In genomic region chr12:57160741-57161140, GRCh38 we compare ENCODE assay signal across 18 cellular contexts. TPM values are rescaled to one million over a fixed set of nuclear protein-coding genes. Genes with fewer than 3 reads are reported as not detected.
DNase-seq lines count a peak whose midpoint lies in the region; ATAC-seq, FAIRE-seq and TF ChIP-seq lines count a peak whose summit lies in the region.
"Had no signal": no experiment of that assay in that cellular context is flagged by ENCODE, and none has a peak within 500 bp of the region (broad histone marks: within the 10 kb centered on the region; RNA-seq: fewer than 3 reads in every experiment).

No MANE protein-coding gene starts in this region.

- H3K79me1 ChIP-seq in H1 (ENCODE audit: low read depth, low read length): no peaks in the 10 kb centered on the region

- H3K23me2 ChIP-seq in H1 (ENCODE audit: low read depth, low read length): no peaks in the 10 kb centered on the region

- H3K27ac Mint-ChIP-seq in stimulated activated effector memory CD8-positive, alpha-beta T cell treated with anti-CD3 and anti-CD28 coated beads, Interleukin-12 subunit alpha, Interleukin-12 subunit beta, amount 100 ng/mL, for 72 hours: peak overlapping the region; percentile 45
- H3K27ac Mint-ChIP-seq: CD4-positive, alpha-beta memory T cell; GM23338 had no signal

- no peaks in the 10 kb centered on the region for H3K9me2 ChIP-seq in GM23248 (ENCODE audit: insufficient read depth)

- no peaks in the 10 kb centered on the region for H3K9me3 Mint-ChIP-seq in stimulated activated effector memory CD8-positive, alpha-beta T cell treated with anti-CD3 and anti-CD28 coated beads, Interleukin-12 subunit alpha, Interleukin-12 subunit beta, amount 100 ng/mL, for 72 hours
- H3K9me3 Mint-ChIP-seq: CD4-positive, alpha-beta memory T cell; GM23338; H9 had no signal

- H4K20me1 ChIP-seq in GM23248 (ENCODE audit: insufficient read depth) (no peaks in the 10 kb centered on the region), H1 (replicated peaks in 1 of 2; ENCODE audit: control insufficient read depth in 1 of 2, insufficient read depth in 2 of 2, low read length in 2 of 2) (peaks cover 3 to 19% of the 10 kb centered on the region in 2 experiments)

- H3K36me3 ChIP-seq in GM23248 (ENCODE audit: low read depth) (peaks cover 76% of the 10 kb centered on the region), H1 (ENCODE audit: control insufficient read depth in 2 of 4, insufficient read depth in 4 of 4, low read length in 3 of 4) (peaks cover 41 to 96% (median 74%) of the 10 kb centered on the region in 4 experiments; a peak in 7 of 8 replicates), upper lobe of right lung (peaks cover 96% of the 10 kb centered on the region)
- H3K36me3 ChIP-seq: BE2C had no signal

- H2AFZ ChIP-seq in GM23248 (no peak overlapping the region), H1 (ENCODE audit: low read length) (no peak overlapping the region)
- H2AFZ ChIP-seq: GM23338 had no signal

- no peak for TF ChIP-seq CTCF in RWPE1 (conservative IDR thresholded peaks at IDR 0.05; ENCODE audit: low read depth)
- TF ChIP-seq CTCF in H1 (IDR thresholded peaks at IDR 0.05; ENCODE audit: control extremely low read depth in 1 of 3, insufficient read depth in 1 of 3, low read depth in 1 of 3, low read length in 3 of 3): no peak
- no peak for TF ChIP-seq CTCF in upper lobe of right lung (IDR thresholded peaks at IDR 0.05)

- no peak for TF ChIP-seq RAD21 in H1 (IDR thresholded peaks at IDR 0.05 in 1 of 2, conservative IDR thresholded peaks at IDR 0.05 in 1 of 2; ENCODE audit: low read depth in 2 of 2, low read length in 2 of 2)

- H2BK15ac ChIP-seq in H1 (ENCODE audit: low read length): no peak overlapping the region

- no peak overlapping the region for H3K14ac ChIP-seq in H1 (ENCODE audit: insufficient read length)

- peaks cover 18% of the 10 kb centered on the region for H3K4me1 ChIP-seq in GM23248 (ENCODE audit: insufficient read depth)
- H3K4me1 ChIP-seq in H1 (replicated peaks in 1 of 4; ENCODE audit: control insufficient read depth in 3 of 4, insufficient read depth in 4 of 4, low read length in 3 of 4): no peaks in the 10 kb centered on the region
- H3K4me1 ChIP-seq in upper lobe of right lung: peaks cover 12% of the 10 kb centered on the region

- no peak overlapping the region for H2BK12ac ChIP-seq in H1 (ENCODE audit: low read depth, low read length)

- POLR2A ChIA-PET in RWPE1 (lab: Yijun Ruan, JAX; ENCODE audit: low non-redundant PET): no interaction called here
- POLR2A ChIA-PET in H1 (lab: Charles Lee; ENCODE audit: partially characterized antibody): interaction anchor here (0.7 to 10.8 kb wide), 7 partner anchors 8 to 576 kb away, joined by 3 to 75 read pairs (median 6); no protein-coding TSS in a partner anchor

- no peak overlapping the region; the same call in 1 of the 2 replicates for H2BK5ac ChIP-seq in H1 (ENCODE audit: low read depth, low read length)

- H2BK20ac ChIP-seq in H1 (ENCODE audit: low read length): no peak overlapping the region

- H3K36me3 Mint-ChIP-seq in stimulated activated effector memory CD8-positive, alpha-beta T cell treated with anti-CD3 and anti-CD28 coated beads, Interleukin-12 subunit alpha, Interleukin-12 subunit beta, amount 100 ng/mL, for 72 hours: no peaks in the 10 kb centered on the region

- H3K4me3 Mint-ChIP-seq in stimulated activated effector memory CD8-positive, alpha-beta T cell treated with anti-CD3 and anti-CD28 coated beads, Interleukin-12 subunit alpha, Interleukin-12 subunit beta, amount 100 ng/mL, for 72 hours: no peak overlapping the region
- H3K4me3 Mint-ChIP-seq: CD4-positive, alpha-beta memory T cell; GM23338; H9 had no signal

- peak; percentile 9 for ATAC-seq in stimulated activated effector memory CD8-positive, alpha-beta T cell treated with anti-CD3 and anti-CD28 coated beads, Interleukin-12 subunit alpha, Interleukin-12 subunit beta, amount 100 ng/mL, for 72 hours
- no peak for ATAC-seq in upper lobe of right lung
- ATAC-seq in GM19324 (IDR thresholded peaks at IDR 0.05; ENCODE audit: low FRiP score, unreplicated experiment): no peak
- ATAC-seq: GM23338, HepG2 had no signal

- in situ Hi-C loops in GM23248 (cut with MboI): no loop called here

- H3K79me2 ChIP-seq in GM23248 (ENCODE audit: insufficient read depth): peaks cover 94% of the 10 kb centered on the region
- no peaks in the 10 kb centered on the region for H3K79me2 ChIP-seq in H1 (ENCODE audit: control insufficient read depth in 1 of 2, insufficient read depth in 2 of 2, low read length in 2 of 2)

- no peak overlapping the region for H3K9ac ChIP-seq in GM23248
- no peak overlapping the region for H3K9ac ChIP-seq in H1 (replicated peaks in 1 of 4; ENCODE audit: extremely low read depth in 1 of 4, low read depth in 3 of 4, low read length in 3 of 4)

- H3F3A ChIP-seq in GM23248 (ENCODE audit: insufficient read depth): peaks cover 76% of the 10 kb centered on the region

- H2BK120ac ChIP-seq in H1 (replicated peaks; ENCODE audit: low read depth, low read length): no peak overlapping the region

- peak overlapping the region; percentile 19; the same call in 1 of the 2 replicates for H4K8ac ChIP-seq in H1 (ENCODE audit: extremely low read depth, insufficient read depth, low read length)

- H3K27me3 ChIP-seq in GM23248 (replicated peaks; ENCODE audit: insufficient read depth) (no peaks in the 10 kb centered on the region), H1 (replicated peaks in 1 of 4; ENCODE audit: control insufficient read depth in 3 of 4, extremely low read depth in 1 of 4, insufficient read depth in 3 of 4, low read length in 3 of 4) (no peaks in the 10 kb centered on the region), upper lobe of right lung (no peaks in the 10 kb centered on the region)
- H3K27me3 ChIP-seq: BE2C had no signal

- H3K4me3 ChIP-seq in GM23248 (no peak overlapping the region), H1 (ENCODE audit: extremely low read depth in 1 of 4, insufficient read depth in 2 of 4, low read depth in 3 of 4, low read length in 4 of 4) (no peak overlapping the region), upper lobe of right lung (no peak overlapping the region)
- H3K4me3 ChIP-seq: GM23338 had no signal

- TF ChIP-seq EP300 in H1 (IDR thresholded peaks at IDR 0.05; ENCODE audit: borderline replicate concordance in 1 of 2, low read depth in 2 of 2, low read length in 2 of 2): no peak

- H3K9me3 ChIP-seq in GM23248 (ENCODE audit: low read depth) (no peaks in the 10 kb centered on the region), H1 (ENCODE audit: insufficient read depth in 2 of 2, low read depth in 1 of 2, low read length in 1 of 2) (no peaks in the 10 kb centered on the region), upper lobe of right lung (no peaks in the 10 kb centered on the region)
- H3K9me3 ChIP-seq: BE2C had no signal

- H3K18ac ChIP-seq in H1 (ENCODE audit: extremely low read depth, low read length): no peak overlapping the region

- no peak overlapping the region for H3K4me2 ChIP-seq in GM23248 (ENCODE audit: unreplicated experiment)
- H3K4me2 ChIP-seq in H1 (ENCODE audit: insufficient read depth in 1 of 2, low read depth in 2 of 2, low read length in 2 of 2): no peak overlapping the region
- H3K4me2 ChIP-seq: GM23338 had no signal

- no peak overlapping the region for H3K56ac ChIP-seq in H1 (replicated peaks; ENCODE audit: insufficient read length, low read depth, low read length)

- H3K27ac ChIP-seq in GM23248 (peak overlapping the region; percentile 48; the same call in 1 of the 2 replicates), RWPE1 (peak overlapping the region; percentile 3; the same call in 1 of the 2 replicates), H1 (ENCODE audit: low read depth, low read length) (no peak overlapping the region), upper lobe of right lung (no peak overlapping the region)
- H3K27ac ChIP-seq: C4-2B had no signal

- H2AK5ac ChIP-seq in H1 (ENCODE audit: low read depth, low read length): no peak overlapping the region

- TF ChIP-seq POLR2A in H1 (IDR thresholded peaks at IDR 0.05; ENCODE audit: control extremely low read depth in 1 of 2, low read depth in 2 of 2, low read length in 2 of 2): no peak

- no peak for FAIRE-seq in H1 (lab: Jason Lieb, UNC)
- FAIRE-seq: A204.1, D721Med, HepG2, HTR-8/SVneo had no signal

- no peak overlapping the region for H3K4ac ChIP-seq in H1 (replicated peaks; ENCODE audit: insufficient read length, low read depth, low read length)

- 80 to 85% methylated on average over 12 to 14 of the region's 14 CpGs for WGBS in GM23248 (ENCODE audit: low coverage in 1 of 2, low lambda C conversion rate in 2 of 2, missing lambda C conversion rate in 2 of 2), 2 experiments
- 89% methylated on average over 12 of the region's 14 CpGs; no CpG with 5 or more reads in 1 of the 2 experiments for WGBS in H1 (ENCODE audit: extremely low coverage in 1 of 2, insufficient coverage in 1 of 2, insufficient read length in 1 of 2, insufficient replicate concordance in 2 of 2, low coverage in 1 of 2, low lambda C conversion rate in 2 of 2, missing lambda C conversion rate in 1 of 2), 2 experiments

- intact Hi-C loops in upper lobe of right lung (cut with DNase I): no loop called here

- no peak overlapping the region for H4K91ac ChIP-seq in H1 (replicated peaks; ENCODE audit: insufficient read length, low read length)

- H4K5ac ChIP-seq in H1 (ENCODE audit: insufficient read length, low read depth, low read length): no peak overlapping the region

- no peak for DNase-seq in GM23248
- no peak for DNase-seq in RWPE1 (ENCODE audit: low spot score)
- no peak for DNase-seq in H1 (ENCODE audit: low read depth in 1 of 2, low spot score in 2 of 2)
- DNase-seq in stimulated activated effector memory CD8-positive, alpha-beta T cell treated with anti-CD3 and anti-CD28 coated beads, Interleukin-12 subunit alpha, Interleukin-12 subunit beta, amount 100 ng/mL, for 72 hours (ENCODE audit: low spot score in 2 of 2): no peak
- DNase-seq in D341Med (ENCODE audit: low spot score): no peak
- no peak for DNase-seq in upper lobe of right lung
- DNase-seq: BE2C; CD4-positive, alpha-beta memory T cell; DND-41; GDM1; H9 had no signal

- peaks cover 11% of the 10 kb centered on the region for H3K4me1 Mint-ChIP-seq in stimulated activated effector memory CD8-positive, alpha-beta T cell treated with anti-CD3 and anti-CD28 coated beads, Interleukin-12 subunit alpha, Interleukin-12 subunit beta, amount 100 ng/mL, for 72 hours
- H3K4me1 Mint-ChIP-seq: GM23338, H9 had no signal

- no peak overlapping the region for H3K23ac ChIP-seq in H1 (ENCODE audit: insufficient read length)

- CTCF ChIA-PET in RWPE1 (lab: Yijun Ruan, JAX): interaction anchor here (0.7 kb wide), 1 partner anchor 9 kb away, joined by 3 read pairs; no protein-coding TSS in a partner anchor
- CTCF ChIA-PET in H1 (lab: Charles Lee; ENCODE audit: partially characterized antibody): interaction anchor here (1.1 to 10.6 kb wide), 7 partner anchors 11 to 50 kb away, joined by 3 to 150 read pairs (median 4); no protein-coding TSS in a partner anchor

RNA-seq across cellular contexts. Expression of gene LRP1-AS, which starts 13.3 kb away (rescaled TPM):
- total RNA-seq in GM23248 (2014; rRNA removed; shearing (Covaris generic)): not detected in 2 replicates
- polyA plus RNA-seq in GM23248 (2016; fragmentation: Nextera tagmentation; extraction: Ambion mirVana) (0.60 TPM in 1 of 2 replicates, not detected in the other), H1 (2011; rRNA removed) (not detected in 2 replicates)
- not detected in 2 replicates for total RNA-seq in H1 (2021; fragmentation: NEBNext Ultra II Directional; extraction: Animal tissue kit (Norgen Biotek cat#: 25700))
- not detected for polyA plus RNA-seq in H1 (2011; cell fraction: cytosol; rRNA removed)
- not detected for polyA plus RNA-seq in H1 (2011; cell fraction: nucleus; rRNA removed)
- polyA plus RNA-seq in H1 (2012, experiment 1 of 2): not detected in 4 replicates
- polyA plus RNA-seq in H1 (2012, experiment 2 of 2): not detected
- not detected for polyA plus RNA-seq in H1 (2013, experiment 1 of 2)
- polyA plus RNA-seq in H1 (2013, experiment 2 of 2): not detected
- not detected in 2 replicates for polyA minus RNA-seq in H1 (2011; rRNA and poly(A)+ RNA removed)
- not detected for polyA minus RNA-seq in H1 (2011; cell fraction: cytosol; rRNA and poly(A)+ RNA removed)
- not detected for polyA minus RNA-seq in H1 (2011; cell fraction: nucleus; rRNA and poly(A)+ RNA removed)
- total RNA-seq in upper lobe of right lung: not detected
- total RNA-seq: CD4-positive, alpha-beta memory T cell; GM23338; H9; HepG2 had no signal
- polyA plus RNA-seq: CD4-positive, alpha-beta memory T cell had no signal

RNA-seq across cellular contexts. Expression of gene LRP1, which starts 32.5 kb away (rescaled TPM):
- 257 and 296 TPM in 2 replicates for total RNA-seq in GM23248 (2014; rRNA removed; shearing (Covaris generic))
- polyA plus RNA-seq in GM23248 (2016; fragmentation: Nextera tagmentation; extraction: Ambion mirVana) (161 and 166 TPM in 2 replicates), H1 (2011; rRNA removed) (35.3 and 59.0 TPM in 2 replicates)
- 92.5 and 99.1 TPM in 2 replicates for total RNA-seq in H1 (2021; fragmentation: NEBNext Ultra II Directional; extraction: Animal tissue kit (Norgen Biotek cat#: 25700))
- polyA plus RNA-seq in H1 (2011; cell fraction: cytosol; rRNA removed): 32.8 TPM
- 168 TPM for polyA plus RNA-seq in H1 (2011; cell fraction: nucleus; rRNA removed)
- polyA plus RNA-seq in H1 (2012, experiment 1 of 2): 61.6 to 121 TPM (median 97.9 TPM) in 4 replicates
- polyA plus RNA-seq in H1 (2012, experiment 2 of 2): 64.6 TPM
- 72.6 TPM for polyA plus RNA-seq in H1 (2013, experiment 1 of 2)
- 45.3 TPM for polyA plus RNA-seq in H1 (2013, experiment 2 of 2)
- 137 and 189 TPM in 2 replicates for polyA minus RNA-seq in H1 (2011; rRNA and poly(A)+ RNA removed)
- polyA minus RNA-seq in H1 (2011; cell fraction: cytosol; rRNA and poly(A)+ RNA removed): 104 TPM
- 104 TPM for polyA minus RNA-seq in H1 (2011; cell fraction: nucleus; rRNA and poly(A)+ RNA removed)
- 261 TPM for total RNA-seq in upper lobe of right lung

RNA-seq across cellular contexts. Expression of gene STAT6, which starts 49.6 kb away (rescaled TPM):
- total RNA-seq in GM23248 (2014; rRNA removed; shearing (Covaris generic)): 95.1 and 103 TPM in 2 replicates
- 67.4 and 70.7 TPM in 2 replicates for polyA plus RNA-seq in GM23248 (2016; fragmentation: Nextera tagmentation; extraction: Ambion mirVana)
- 26.8 and 32.9 TPM in 2 replicates for total RNA-seq in H1 (2021; fragmentation: NEBNext Ultra II Directional; extraction: Animal tissue kit (Norgen Biotek cat#: 25700))
- 38.7 and 52.2 TPM in 2 replicates for polyA plus RNA-seq in H1 (2011; rRNA removed)
- 42.9 TPM for polyA plus RNA-seq in H1 (2011; cell fraction: cytosol; rRNA removed)
- 104 TPM for polyA plus RNA-seq in H1 (2011; cell fraction: nucleus; rRNA removed)
- 32.8 to 37.0 TPM (median 34.7 TPM) in 4 replicates for polyA plus RNA-seq in H1 (2012, experiment 1 of 2)
- polyA plus RNA-seq in H1 (2012, experiment 2 of 2): 21.8 TPM
- polyA plus RNA-seq in H1 (2013, experiment 1 of 2): 26.6 TPM
- polyA plus RNA-seq in H1 (2013, experiment 2 of 2): 28.7 TPM
- polyA minus RNA-seq in H1 (2011; rRNA and poly(A)+ RNA removed): 32.3 and 34.6 TPM in 2 replicates
- 11.3 TPM for polyA minus RNA-seq in H1 (2011; cell fraction: cytosol; rRNA and poly(A)+ RNA removed)
- polyA minus RNA-seq in H1 (2011; cell fraction: nucleus; rRNA and poly(A)+ RNA removed): 30.5 TPM
- 230 TPM for total RNA-seq in upper lobe of right lung

RNA-seq across cellular contexts. Expression of gene NXPH4, which starts 55.9 kb away (rescaled TPM):
- 5.6 and 5.7 TPM in 2 replicates for total RNA-seq in GM23248 (2014; rRNA removed; shearing (Covaris generic))
- 5.4 and 6.7 TPM in 2 replicates for polyA plus RNA-seq in GM23248 (2016; fragmentation: Nextera tagmentation; extraction: Ambion mirVana)
- 1.7 and 1.8 TPM in 2 replicates for total RNA-seq in H1 (2021; fragmentation: NEBNext Ultra II Directional; extraction: Animal tissue kit (Norgen Biotek cat#: 25700))
- 0.92 and 1.4 TPM in 2 replicates for polyA plus RNA-seq in H1 (2011; rRNA removed)
- polyA plus RNA-seq in H1 (2011; cell fraction: cytosol; rRNA removed): 0.48 TPM
- 1.7 TPM for polyA plus RNA-seq in H1 (2011; cell fraction: nucleus; rRNA removed)
- 1.7 to 3.4 TPM (median 2.3 TPM) in 4 replicates for polyA plus RNA-seq in H1 (2012, experiment 1 of 2)
- 1.5 TPM for polyA plus RNA-seq in H1 (2012, experiment 2 of 2)
- 3.2 TPM for polyA plus RNA-seq in H1 (2013, experiment 1 of 2)
- polyA plus RNA-seq in H1 (2013, experiment 2 of 2): 3.0 TPM
- 0.59 and 0.63 TPM in 2 replicates for polyA minus RNA-seq in H1 (2011; rRNA and poly(A)+ RNA removed)
- 1.3 TPM for polyA minus RNA-seq in H1 (2011; cell fraction: cytosol; rRNA and poly(A)+ RNA removed)
- 1.00 TPM for polyA minus RNA-seq in H1 (2011; cell fraction: nucleus; rRNA and poly(A)+ RNA removed)
- not detected for total RNA-seq in upper lobe of right lung
- total RNA-seq: CD4-positive, alpha-beta memory T cell; HepG2 had no signal
- polyA plus RNA-seq: CD4-positive, alpha-beta memory T cell had no signal

Comparison
In these comparisons a context has a peak if more than half of its experiments do, and no peak if none do; other contexts are left out.
1. H3K27ac ChIP-seq: peak in GM23248 (single experiment) and RWPE1 (single experiment); none in H1 (single experiment) and upper lobe of right lung (single experiment).